Comparison of ENCODE assay signal across 16 cellular contexts in genomic region chr15:60128710-60129109, GRCh38.
DNase-seq lines count a peak whose midpoint lies in the region; ATAC-seq and TF ChIP-seq lines count a peak whose summit lies in the region.
"Had no signal": no experiment of that assay in that cellular context is flagged by ENCODE, and none has a peak within 500 bp of the region (broad histone marks: within the 10 kb centered on the region; RNA-seq: fewer than 3 reads in every experiment).

No MANE protein-coding gene starts in this region.

- H3K9ac ChIP-seq in HUES6 (ENCODE audit: low read length) (no peak overlapping the region), endodermal cell (ENCODE audit: extremely low read depth, low read length, poor library complexity, severe bottlenecking) (no peak overlapping the region)

- H3K27ac Mint-ChIP-seq in endodermal cell: no peak overlapping the region
- H3K27ac Mint-ChIP-seq in natural killer cell treated with Interleukin-12 subunit alpha and Interleukin-12 subunit beta and Interleukin-15 and Interleukin-18, amount 100 ng/mL, for 72 hours: peak overlapping the region; percentile 73 to 92

- H3K36me3 ChIP-seq in HUES6 (ENCODE audit: control insufficient read depth, insufficient read depth, low read length) (no peaks in the 10 kb centered on the region), endodermal cell (ENCODE audit: control insufficient read depth, insufficient read depth, low read length) (no peaks in the 10 kb centered on the region)
- H3K36me3 ChIP-seq: BLaER1 treated with 17β-estradiol and CSF1 and Interleukin-3, amounts not matched to agents 10 nM and 100 nM; thoracic aorta had no signal

- H3K9me3 ChIP-seq in HUES6 (ENCODE audit: control insufficient read depth, insufficient read depth, low read depth, low read length) (no peaks in the 10 kb centered on the region), endodermal cell (ENCODE audit: control insufficient read depth, low read length) (no peaks in the 10 kb centered on the region)
- H3K9me3 ChIP-seq: BLaER1 treated with 17β-estradiol and CSF1 and Interleukin-3, amounts not matched to agents 10 nM and 100 nM; body of pancreas; thoracic aorta had no signal

- peak overlapping the region; percentile 2 for H3K4me3 Mint-ChIP-seq in endodermal cell
- peak overlapping the region; percentile 25 for H3K4me3 Mint-ChIP-seq in natural killer cell treated with Interleukin-12 subunit alpha and Interleukin-12 subunit beta and Interleukin-15 and Interleukin-18, amount 100 ng/mL, for 72 hours

- H3K4me1 Mint-ChIP-seq in endodermal cell: peaks cover 24% of the 10 kb centered on the region
- H3K4me1 Mint-ChIP-seq in natural killer cell treated with Interleukin-12 subunit alpha and Interleukin-12 subunit beta and Interleukin-15 and Interleukin-18, amount 100 ng/mL, for 72 hours (ENCODE audit: low read depth in 2 of 2): peaks cover 16 to 20% of the 10 kb centered on the region in 2 donors

- H3K4me1 ChIP-seq in HUES6 (ENCODE audit: control insufficient read depth, insufficient read depth, low read length) (peaks cover 24% of the 10 kb centered on the region), endodermal cell (ENCODE audit: control insufficient read depth, insufficient read depth, low read length) (no peaks in the 10 kb centered on the region)

- H3K9me3 Mint-ChIP-seq in endodermal cell: no peaks in the 10 kb centered on the region
- H3K9me3 Mint-ChIP-seq in natural killer cell treated with Interleukin-12 subunit alpha and Interleukin-12 subunit beta and Interleukin-15 and Interleukin-18, amount 100 ng/mL, for 72 hours: no peaks in the 10 kb centered on the region
- H3K9me3 Mint-ChIP-seq: dendritic cell treated with granulocyte-macrophage colony-stimulating factor and Interleukin-4, amounts not matched to agents 40 ng/mL and 50 ng/mL, for 4 days had no signal

- H3K27me3 Mint-ChIP-seq in endodermal cell (ENCODE audit: insufficient read depth): peaks cover 48% of the 10 kb centered on the region
- H3K27me3 Mint-ChIP-seq in natural killer cell treated with Interleukin-12 subunit alpha and Interleukin-12 subunit beta and Interleukin-15 and Interleukin-18, amount 100 ng/mL, for 72 hours: peaks cover 8 to 10% of the 10 kb centered on the region in 2 donors

- DNase-seq in ELR (ENCODE audit: low read depth) (peak; percentile 21), endodermal cell (peak; percentile 62), HuH-7.5 (ENCODE audit: low spot score) (no peak), Kasumi-1 (lab: John Stamatoyannopoulos, UW) (no peak)
- DNase-seq in natural killer cell treated with Interleukin-12 subunit alpha and Interleukin-12 subunit beta and Interleukin-15 and Interleukin-18, amount 100 ng/mL, for 72 hours (ENCODE audit: low spot score): no peak
- DNase-seq: activated naive CD4-positive, alpha-beta T cell treated with Interleukin-2 at 50 U/mL for 16 hours; DMS79 treated with DMSO at 0.1 percent for 48 hours; NCI-H146; stimulated activated CD4-positive, alpha-beta T cell treated with anti-CD3 and anti-CD28 coated beads, Interleukin-4, amount 100 ng/mL, for 24 hours; stimulated activated CD8-positive, alpha-beta memory T cell treated with anti-CD3 and anti-CD28 coated beads, Interleukin-4, amount 100 ng/mL, for 48 hours had no signal

- H3K36me3 Mint-ChIP-seq in endodermal cell (ENCODE audit: low read depth): no peaks in the 10 kb centered on the region
- no peaks in the 10 kb centered on the region for H3K36me3 Mint-ChIP-seq in natural killer cell treated with Interleukin-12 subunit alpha and Interleukin-12 subunit beta and Interleukin-15 and Interleukin-18, amount 100 ng/mL, for 72 hours

- H3K27ac ChIP-seq in HUES6 (ENCODE audit: low read depth, low read length) (peak overlapping the region; percentile 22; the same call in 1 of the 2 replicates), endodermal cell (ENCODE audit: low read depth, low read length) (no peak overlapping the region)

- H3K4me3 ChIP-seq in HUES6 (ENCODE audit: low read depth, low read length): 0 out of 2 replicates have a peak overlapping the region, but pooled peaks have one; percentile 4
- H3K4me3 ChIP-seq in endodermal cell (ENCODE audit: low read length): no peak overlapping the region

- ATAC-seq in natural killer cell treated with Interleukin-12 subunit alpha and Interleukin-12 subunit beta and Interleukin-15 and Interleukin-18, amount 100 ng/mL, for 72 hours: no peak
- no peak for ATAC-seq in HG02642 (IDR thresholded peaks at IDR 0.05; ENCODE audit: poor library complexity, unreplicated experiment)

- H3K27me3 ChIP-seq in HUES6 (ENCODE audit: control insufficient read depth, insufficient read depth, low read length) (0 out of 2 replicates have a peak, but pooled peaks cover 3% of the 10 kb centered on the region), endodermal cell (ENCODE audit: control insufficient read depth, insufficient read depth, low read length, poor library complexity, severe bottlenecking) (peaks cover 33% of the 10 kb centered on the region)
- H3K27me3 ChIP-seq: BLaER1 treated with 17β-estradiol and CSF1 and Interleukin-3, amounts not matched to agents 10 nM and 100 nM had no signal

- TF ChIP-seq CTCF in endodermal cell (conservative IDR thresholded peaks at IDR 0.05): no peak

- WGBS in endodermal cell (ENCODE audit: insufficient coverage in 1 of 2, insufficient read length in 1 of 2), 2 experiments: 0 to 23% methylated on average over 1 to 5 of the region's 5 CpGs

Comparison
In these comparisons a context has a peak if more than half of its experiments do, and no peak if none do; other contexts are left out.
1. DNase-seq: peak in ELR (single experiment) and endodermal cell (single experiment); none in natural killer cell treated with Interleukin-12 subunit alpha and Interleukin-12 subunit beta and Interleukin-15 and Interleukin-18, amount 100 ng/mL, for 72 hours (single experiment), HuH-7.5 (single experiment) and Kasumi-1 (0 of 2).